8 cellular contexts compared by ENCODE assay signal in the genomic region with DNA sequence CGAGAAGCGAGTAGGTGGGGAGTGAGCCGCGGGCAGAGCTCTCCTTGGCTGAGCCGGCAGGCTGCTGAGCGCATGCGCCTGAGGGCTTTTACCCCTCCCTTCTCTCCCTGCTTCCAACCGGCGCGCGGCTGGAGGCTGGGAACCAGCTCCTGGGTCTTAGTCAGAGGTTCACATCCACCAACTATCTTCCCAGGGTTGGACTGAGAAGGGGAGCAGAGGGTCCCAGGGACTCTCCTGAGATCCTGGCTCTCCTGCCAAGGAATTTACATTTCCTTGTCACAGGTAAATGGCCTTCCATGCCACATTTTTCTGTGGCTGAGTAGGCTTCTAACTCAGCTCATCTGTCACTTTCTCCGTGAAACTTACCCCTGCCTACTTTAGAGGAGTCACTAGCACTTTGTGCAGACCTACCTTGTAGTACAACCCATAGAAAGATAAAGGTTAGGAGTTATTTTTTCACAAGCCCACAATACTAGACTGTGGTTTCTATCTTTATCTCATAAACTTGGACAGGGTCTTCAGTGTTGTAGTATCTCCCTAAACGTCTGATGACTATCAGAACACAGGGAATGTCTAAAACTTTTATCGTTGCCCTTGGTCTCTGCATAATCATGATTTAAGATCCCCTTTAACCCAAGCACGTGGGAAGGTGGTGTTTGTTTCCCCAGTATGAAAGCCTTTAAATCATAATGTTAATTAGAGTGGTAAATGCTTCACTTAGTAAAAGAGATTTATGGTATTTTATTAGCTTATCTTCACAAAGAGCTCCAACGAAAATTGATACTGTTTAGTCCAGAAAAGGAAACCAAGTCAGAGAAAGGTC. TPM values are rescaled to one million over a fixed set of nuclear protein-coding genes. Genes with fewer than 3 reads are reported as not detected.
DNase-seq lines count a peak whose midpoint lies in the region; ATAC-seq and TF ChIP-seq lines count a peak whose summit lies in the region.

No MANE protein-coding gene starts in this region.

- H4K20me1 ChIP-seq in hepatocyte (ENCODE audit: insufficient read depth, poor library complexity, severe bottlenecking): no peaks in the 10 kb centered on the region

- peaks cover 2% of the 10 kb centered on the region for H3K27me3 Mint-ChIP-seq in activated T-helper 1 cell treated with anti-CD3 and anti-CD28 coated beads, Interleukin-12 subunit alpha, Interleukin-12 subunit beta, Interleukin-2, Interleukin-4 antibody, amounts not matched to agents 30 ng/mL and 10 ng/mL and 1 ng/mL, durations not matched to agents 14 hours and 24 hours and 36 hours (ENCODE audit: insufficient read depth)

- 2% methylated on average over 16 of the region's 16 CpGs for WGBS in hepatocyte (ENCODE audit: low lambda C conversion rate, missing lambda C conversion rate)

- peak overlapping the region; percentile 81 to 88 (median 82) for H3K9ac ChIP-seq in skeletal muscle tissue (ENCODE audit: low read depth in 1 of 3, low read length in 3 of 3)

- peak overlapping the region; percentile 79 for H3K4me2 ChIP-seq in hepatocyte

- no peaks in the 10 kb centered on the region for H3K9me3 Mint-ChIP-seq in activated T-helper 1 cell treated with anti-CD3 and anti-CD28 coated beads, Interleukin-12 subunit alpha, Interleukin-12 subunit beta, Interleukin-2, Interleukin-4 antibody, amounts not matched to agents 30 ng/mL and 10 ng/mL and 1 ng/mL, durations not matched to agents 14 hours and 24 hours and 36 hours

- H3K27ac Mint-ChIP-seq in activated T-helper 1 cell treated with anti-CD3 and anti-CD28 coated beads, Interleukin-12 subunit alpha, Interleukin-12 subunit beta, Interleukin-2, Interleukin-4 antibody, amounts not matched to agents 30 ng/mL and 10 ng/mL and 1 ng/mL, durations not matched to agents 14 hours and 24 hours and 36 hours: peak overlapping the region; percentile 97

- intact Hi-C loops in Right ventricle myocardium inferior (cut with DNase I): loop anchor here (2.0 kb wide), 1 partner anchor 98 kb away; no protein-coding TSS in a partner anchor
- intact Hi-C loops in activated T-helper 1 cell treated with anti-CD3 and anti-CD28 coated beads, Interleukin-12 subunit alpha, Interleukin-12 subunit beta, Interleukin-2, Interleukin-4 antibody, amounts not matched to agents 30 ng/mL and 10 ng/mL and 1 ng/mL, durations not matched to agents 14 hours and 24 hours and 36 hours (cut with micrococcal nuclease): loop anchor here (1.0 to 10.0 kb wide), 15 partner anchors 31 to 1884 kb away; partner anchors contain the start of genes DPH3, OXNAD1 and RFTN1

- H3K4me3 ChIP-seq in cardiac muscle cell (peak overlapping the region; percentile 86), hepatocyte (peak overlapping the region; percentile 24), skeletal muscle tissue (ENCODE audit: low read length in 3 of 3) (peak overlapping the region; percentile 75 to 89 (median 77))

- H3K4me1 ChIP-seq in cardiac muscle cell (ENCODE audit: low read depth): peaks cover 20% of the 10 kb centered on the region
- peaks cover 24% of the 10 kb centered on the region for H3K4me1 ChIP-seq in hepatocyte (ENCODE audit: insufficient read depth)
- peaks cover 7 to 22% (median 16%) of the 10 kb centered on the region in 3 donors for H3K4me1 ChIP-seq in skeletal muscle tissue (ENCODE audit: control insufficient read depth in 3 of 3, insufficient read depth in 3 of 3, low read length in 3 of 3)

- no peaks in the 10 kb centered on the region for H3K9me2 ChIP-seq in hepatocyte (replicated peaks; ENCODE audit: insufficient read depth)

- no peak for DNase-seq in cardiac muscle cell (ENCODE audit: low read depth in 1 of 2, low spot score in 1 of 2)
- no peak for DNase-seq in Right ventricle myocardium inferior (ENCODE audit: missing footprints)
- no peak for DNase-seq in activated T-helper 1 cell treated with anti-CD3 and anti-CD28 coated beads, Interleukin-12 subunit alpha, Interleukin-12 subunit beta, Interleukin-2, Interleukin-4 antibody, amounts not matched to agents 30 ng/mL and 10 ng/mL and 1 ng/mL, durations not matched to agents 14 hours and 24 hours and 36 hours (ENCODE audit: low spot score)
- DNase-seq in hepatocyte (ENCODE audit: low spot score): no peak
- no peak for DNase-seq in effector CD8-positive, alpha-beta T cell (lab: John Stamatoyannopoulos, UW)
- no peak for DNase-seq in NCI-H1105 treated with DMSO at 0.1 percent for 48 hours (lab: John Stamatoyannopoulos, UW)

- peaks cover 55% of the 10 kb centered on the region for H3K4me1 Mint-ChIP-seq in activated T-helper 1 cell treated with anti-CD3 and anti-CD28 coated beads, Interleukin-12 subunit alpha, Interleukin-12 subunit beta, Interleukin-2, Interleukin-4 antibody, amounts not matched to agents 30 ng/mL and 10 ng/mL and 1 ng/mL, durations not matched to agents 14 hours and 24 hours and 36 hours (ENCODE audit: low read depth)

- TF ChIP-seq CTCF in cardiac muscle cell (IDR thresholded peaks at IDR 0.05; ENCODE audit: low read depth, low read length) (no peak), hepatocyte (IDR thresholded peaks at IDR 0.05; ENCODE audit: poor library complexity) (no peak)

- peaks cover 25% of the 10 kb centered on the region for H3K79me2 ChIP-seq in hepatocyte

- H3K36me3 ChIP-seq in cardiac muscle cell (no peaks in the 10 kb centered on the region), hepatocyte (replicated peaks; ENCODE audit: insufficient read depth, low read depth) (no peaks in the 10 kb centered on the region), skeletal muscle tissue (ENCODE audit: control insufficient read depth in 3 of 3, insufficient read depth in 3 of 3, low read length in 3 of 3) (no peaks in the 10 kb centered on the region)

- no peaks in the 10 kb centered on the region for H3K27me3 ChIP-seq in cardiac muscle cell
- H3K27me3 ChIP-seq in hepatocyte: no peaks in the 10 kb centered on the region
- H3K27me3 ChIP-seq in skeletal muscle tissue (ENCODE audit: control insufficient read depth in 3 of 3, insufficient read depth in 3 of 3, low read length in 3 of 3): no peaks in the 10 kb centered on the region

- H3K27ac ChIP-seq in cardiac muscle cell (peak overlapping the region; percentile 99), hepatocyte (peak overlapping the region; percentile 99), skeletal muscle tissue (ENCODE audit: low read depth, low read length) (peak overlapping the region; percentile 94)

- ATAC-seq in Right ventricle myocardium inferior (no peak), HG03280 (IDR thresholded peaks at IDR 0.05; ENCODE audit: unreplicated experiment) (peak; percentile 0)

- peak overlapping the region; percentile 92 for H3K4me3 Mint-ChIP-seq in activated T-helper 1 cell treated with anti-CD3 and anti-CD28 coated beads, Interleukin-12 subunit alpha, Interleukin-12 subunit beta, Interleukin-2, Interleukin-4 antibody, amounts not matched to agents 30 ng/mL and 10 ng/mL and 1 ng/mL, durations not matched to agents 14 hours and 24 hours and 36 hours

- peak overlapping the region; percentile 65 for H2AFZ ChIP-seq in hepatocyte

- H3K9me3 ChIP-seq in cardiac muscle cell (ENCODE audit: low read depth) (no peaks in the 10 kb centered on the region), hepatocyte (ENCODE audit: low read depth) (no peaks in the 10 kb centered on the region), skeletal muscle tissue (ENCODE audit: control insufficient read depth in 3 of 3, low read length in 3 of 3) (no peaks in the 10 kb centered on the region)

- peaks cover 9% of the 10 kb centered on the region for H3K36me3 Mint-ChIP-seq in activated T-helper 1 cell treated with anti-CD3 and anti-CD28 coated beads, Interleukin-12 subunit alpha, Interleukin-12 subunit beta, Interleukin-2, Interleukin-4 antibody, amounts not matched to agents 30 ng/mL and 10 ng/mL and 1 ng/mL, durations not matched to agents 14 hours and 24 hours and 36 hours (ENCODE audit: low read depth)

RNA-seq across cellular contexts. Expression of gene TBC1D5, which starts 0.6 kb away (rescaled TPM):
- total RNA-seq in cardiac muscle cell: 62.8 and 66.6 TPM in 2 replicates
- 34.5 and 46.2 TPM in 2 replicates for polyA plus RNA-seq in cardiac muscle cell
- total RNA-seq in Right ventricle myocardium inferior: 34.4 TPM
- 31.4 and 33.8 TPM in 2 replicates for total RNA-seq in activated T-helper 1 cell treated with anti-CD3 and anti-CD28 coated beads, Interleukin-12 subunit alpha, Interleukin-12 subunit beta, Interleukin-2, Interleukin-4 antibody, amounts not matched to agents 30 ng/mL and 10 ng/mL and 1 ng/mL, durations not matched to agents 14 hours and 24 hours and 36 hours
- total RNA-seq in hepatocyte: 64.2 and 68.3 TPM in 2 replicates
- polyA plus RNA-seq in hepatocyte: 12.9 and 17.0 TPM in 2 replicates
- total RNA-seq in skeletal muscle tissue: 69.4 TPM

Comparison
In these comparisons a context has a peak if more than half of its experiments do, and no peak if none do; other contexts are left out.
1. H3K4me3 ChIP-seq: peak in every context shown above with its lines; median percentile 86 in cardiac muscle cell; 77 in skeletal muscle tissue; 24 in hepatocyte.